Comparison of ENCODE assay signal across 10 cellular contexts in the genomic region with DNA sequence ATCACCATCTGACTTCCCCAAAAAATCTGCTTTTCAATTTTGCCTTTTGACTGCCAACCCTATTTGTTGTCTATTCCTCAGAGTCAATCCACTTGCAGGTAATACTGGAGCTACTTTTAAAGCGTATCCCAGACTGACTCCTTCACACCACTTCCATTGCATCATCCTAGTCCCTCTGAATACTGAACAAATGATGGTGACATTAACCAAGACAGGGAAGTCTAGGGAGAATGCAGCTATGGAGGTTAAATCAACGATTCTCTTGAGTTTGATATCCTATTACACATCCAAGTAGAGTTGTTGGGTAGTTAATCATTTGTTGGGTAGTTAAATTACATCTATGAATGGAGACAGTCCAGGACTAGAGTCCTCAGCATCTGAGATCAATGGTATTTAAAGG. TPM values are rescaled to one million over a fixed set of nuclear protein-coding genes. Genes with fewer than 3 reads are reported as not detected.
DNase-seq lines count a peak whose midpoint lies in the region; ATAC-seq and TF ChIP-seq lines count a peak whose summit lies in the region.
"Had no signal": no experiment of that assay in that cellular context is flagged by ENCODE, and none has a peak within 500 bp of the region (broad histone marks: within the 10 kb centered on the region; RNA-seq: fewer than 3 reads in every experiment).

No MANE protein-coding gene starts in this region.

- H3K36me3 Mint-ChIP-seq in CD14-positive monocyte = peaks cover 40 to 45% of the 10 kb centered on the region in 2 donors
- peaks cover 7 to 26% (median 16%) of the 10 kb centered on the region in 3 donors for H3K36me3 Mint-ChIP-seq in naive thymus-derived CD8-positive, alpha-beta T cell

- H3K4me1 Mint-ChIP-seq in CD14-positive monocyte = peaks cover 63% of the 10 kb centered on the region
- H3K4me1 Mint-ChIP-seq in naive thymus-derived CD8-positive, alpha-beta T cell = peaks cover 26 to 45% (median 42%) of the 10 kb centered on the region in 4 donors

- DNase-seq in CD14-positive monocyte (ENCODE audit: low spot score) (no peak), HL-60 (ENCODE audit: low read depth in 1 of 2, low spot score in 1 of 2) (no peak), cerebellar cortex (ENCODE audit: low spot score) (peak; percentile 29), MG63 (no peak), NAMALWA (ENCODE audit: low spot score) (no peak), sciatic nerve (ENCODE audit: low spot score) (no peak)
- no peak for DNase-seq in naive thymus-derived CD8-positive, alpha-beta T cell
- DNase-seq: effector CD4-positive, alpha-beta T cell; GDM1 had no signal

- H3K27me3 ChIP-seq in HL-60 (ENCODE audit: insufficient read depth, poor library complexity, severe bottlenecking) = no peaks in the 10 kb centered on the region
- H3K27me3 ChIP-seq in MG63 = no peaks in the 10 kb centered on the region

- peak overlapping the region; percentile 28 to 97 (median 68) for H3K27ac Mint-ChIP-seq in CD14-positive monocyte
- H3K27ac Mint-ChIP-seq in naive thymus-derived CD8-positive, alpha-beta T cell = peak overlapping the region in 3 of 10 donors; percentile 16 to 82 (median 49)

- peak overlapping the region; percentile 90 to 95 for H3K4me3 Mint-ChIP-seq in CD14-positive monocyte
- H3K4me3 Mint-ChIP-seq in naive thymus-derived CD8-positive, alpha-beta T cell = peak overlapping the region in 8 of 10 donors; percentile 11 to 91 (median 74)

- TF ChIP-seq CTCF in CD14-positive monocyte (IDR thresholded peaks at IDR 0.05) (no peak), HL-60 (IDR thresholded peaks at IDR 0.05; ENCODE audit: insufficient read depth, low read length) (no peak)

- H3K27me3 Mint-ChIP-seq in CD14-positive monocyte (ENCODE audit: low read depth in 3 of 3) = peaks cover 0 to 2% (median 0%) of the 10 kb centered on the region in 3 donors
- H3K27me3 Mint-ChIP-seq in naive thymus-derived CD8-positive, alpha-beta T cell = no peaks in the 10 kb centered on the region

- intact Hi-C loops in CD14-positive monocyte (cut with micrococcal nuclease) (no loop called here), sciatic nerve (cut with DNase I) (no loop called here)

- POLR2A ChIA-PET in naive thymus-derived CD8-positive, alpha-beta T cell (lab: Charles Lee) = interaction anchor here (0.7 kb wide), 1 partner anchor 24 kb away, joined by 3 read pairs; no protein-coding TSS in a partner anchor

- no peak for ATAC-seq in naive thymus-derived CD8-positive, alpha-beta T cell
- no peak for ATAC-seq in GM21360 (IDR thresholded peaks at IDR 0.05; ENCODE audit: unreplicated experiment)
- no peak for ATAC-seq in sciatic nerve

- H3K4me3 ChIP-seq in HL-60 (replicated peaks; ENCODE audit: insufficient read depth, low read length) (peak overlapping the region; percentile 61), MG63 (no peak overlapping the region)

- peaks cover 0 to 2% (median 0%) of the 10 kb centered on the region in 7 donors for H3K9me3 Mint-ChIP-seq in CD14-positive monocyte
- no peaks in the 10 kb centered on the region for H3K9me3 Mint-ChIP-seq in naive thymus-derived CD8-positive, alpha-beta T cell

- peaks cover 5% of the 10 kb centered on the region; the same call in 1 of the 2 replicates for H3K36me3 ChIP-seq in MG63

- H3K9me3 ChIP-seq in MG63 = no peaks in the 10 kb centered on the region

- no peak overlapping the region for H3K27ac ChIP-seq in HL-60 (replicated peaks)

RNA-seq across cellular contexts. Expression of gene OGFRL1, which starts 2.0 kb away (rescaled TPM):
- 10 to 100 TPM; 58.3 to 72.8 TPM for polyA plus RNA-seq in CD14-positive monocyte
- 10 to 100 TPM; 12.2 to 15.1 TPM for total RNA-seq in naive thymus-derived CD8-positive, alpha-beta T cell
- polyA plus RNA-seq in naive thymus-derived CD8-positive, alpha-beta T cell = 1 to 10 TPM; 1.2 to 2.3 (median 1.3) TPM
- total RNA-seq in MG63 (2014; rRNA removed; shearing (Covaris generic); ENCODE audit: low replicate concordance) = 3.5 and 5.8 TPM in 2 replicates
- 61.6 TPM for total RNA-seq in sciatic nerve
